In the genomic region with DNA sequence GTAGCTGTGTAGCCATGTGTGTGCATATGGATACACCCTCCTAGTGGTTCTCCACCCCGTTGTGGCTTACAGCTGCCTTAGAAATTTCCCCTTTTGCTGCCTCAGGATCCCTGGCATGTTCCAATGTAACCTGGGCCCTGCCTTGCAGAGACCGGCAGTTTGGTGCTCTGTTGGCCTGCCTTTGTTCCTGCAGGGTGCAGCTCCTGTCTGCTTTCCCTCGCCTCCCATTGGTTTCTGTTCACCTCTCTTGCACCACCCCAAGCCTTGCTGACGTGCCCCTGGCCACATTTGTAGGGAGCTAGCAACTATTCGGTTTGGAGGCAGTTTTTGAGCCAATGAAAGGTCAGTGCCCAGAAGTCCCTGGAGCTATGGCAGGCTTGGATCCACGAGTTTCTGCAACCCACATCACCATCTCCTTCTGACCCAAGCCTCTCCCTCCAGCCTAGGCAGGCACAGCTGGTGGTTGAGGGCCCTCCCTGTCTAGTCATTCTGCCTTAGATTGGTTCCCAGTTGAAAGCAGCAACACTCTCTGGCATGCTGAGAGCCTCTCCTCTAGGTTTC, we compare ENCODE assay signal across 17 cellular contexts. TPM values are rescaled to one million over a fixed set of nuclear protein-coding genes. Genes with fewer than 3 reads are reported as not detected.
DNase-seq lines count a peak whose midpoint lies in the region; ATAC-seq and TF ChIP-seq lines count a peak whose summit lies in the region.
"Had no signal": no experiment of that assay in that cellular context is flagged by ENCODE, and none has a peak within 500 bp of the region (broad histone marks: within the 10 kb centered on the region; RNA-seq: fewer than 3 reads in every experiment).

No MANE protein-coding gene starts in this region.

- peak overlapping the region; percentile 19 to 74 for H3K27ac ChIP-seq in coronary artery
- peak overlapping the region; percentile 57 for H3K27ac ChIP-seq in temporal lobe (ENCODE audit: low read depth, low read length)
- H3K27ac ChIP-seq: BLaER1, KMS-11, PC-9 had no signal

- no peak for TF ChIP-seq CTCF in coronary artery (IDR thresholded peaks at IDR 0.05)

- H3K27me3 Mint-ChIP-seq in activated CD4-positive, alpha-beta memory T cell treated with anti-CD3 and anti-CD28 coated beads, Interleukin-2, amount 10 ng/mL, durations not matched to agents 7 days and 5 days, result peaks cover 5% of the 10 kb centered on the region

- CTCF ChIA-PET in activated CD4-positive, alpha-beta memory T cell treated with anti-CD3 and anti-CD28 coated beads, Interleukin-2, amount 10 ng/mL, durations not matched to agents 7 days and 5 days (lab: Charles Lee), result interaction anchor here (0.6 to 1.9 kb wide), 6 partner anchors 12 to 506 kb away, joined by 3 to 15 read pairs (median 4); no protein-coding TSS in a partner anchor

- DNase-seq in UCSD-AML1 (lab: John Stamatoyannopoulos, UW; ENCODE audit: unreplicated experiment) (peak; percentile 21), coronary artery (ENCODE audit: low spot score) (no peak), left lobe of liver (ENCODE audit: low spot score) (no peak)
- no peak for DNase-seq in stimulated activated CD4-positive, alpha-beta T cell treated with anti-CD3 and anti-CD28 coated beads, Interleukin-4, amount 100 ng/mL, for 24 hours
- no peak for DNase-seq in activated CD4-positive, alpha-beta memory T cell treated with anti-CD3 and anti-CD28 coated beads, Interleukin-2, amount 10 ng/mL, durations not matched to agents 7 days and 5 days
- DNase-seq: GF-D8, GOT3, MG63, NCI-H1105 treated with DMSO at 0.1 percent for 48 hours, NCI-H187, NCI-H446, PC-9 had no signal

- no peak overlapping the region for H3K4me3 Mint-ChIP-seq in activated CD4-positive, alpha-beta memory T cell treated with anti-CD3 and anti-CD28 coated beads, Interleukin-2, amount 10 ng/mL, durations not matched to agents 7 days and 5 days

- POLR2A ChIA-PET in activated CD4-positive, alpha-beta memory T cell treated with anti-CD3 and anti-CD28 coated beads, Interleukin-2, amount 10 ng/mL, durations not matched to agents 7 days and 5 days (lab: Charles Lee), result no interaction called here

- H3K36me3 Mint-ChIP-seq in activated CD4-positive, alpha-beta memory T cell treated with anti-CD3 and anti-CD28 coated beads, Interleukin-2, amount 10 ng/mL, durations not matched to agents 7 days and 5 days (ENCODE audit: low read depth), result no peaks in the 10 kb centered on the region

- ATAC-seq in left lobe of liver, result peak; percentile 14
- ATAC-seq in HG03460 (IDR thresholded peaks at IDR 0.05; ENCODE audit: unreplicated experiment), result no peak
- no peak for ATAC-seq in HG03175 (IDR thresholded peaks at IDR 0.05; ENCODE audit: unreplicated experiment)

- no peak overlapping the region for H3K27ac Mint-ChIP-seq in activated CD4-positive, alpha-beta memory T cell treated with anti-CD3 and anti-CD28 coated beads, Interleukin-2, amount 10 ng/mL, durations not matched to agents 7 days and 5 days

- H3K9me3 Mint-ChIP-seq in activated CD4-positive, alpha-beta memory T cell treated with anti-CD3 and anti-CD28 coated beads, Interleukin-2, amount 10 ng/mL, durations not matched to agents 7 days and 5 days, result no peaks in the 10 kb centered on the region

- H3K4me1 Mint-ChIP-seq in activated CD4-positive, alpha-beta memory T cell treated with anti-CD3 and anti-CD28 coated beads, Interleukin-2, amount 10 ng/mL, durations not matched to agents 7 days and 5 days, result peaks cover 14% of the 10 kb centered on the region

- H3K4me3 ChIP-seq in coronary artery, result no peak overlapping the region
- H3K4me3 ChIP-seq: BLaER1, MG63, PC-9 had no signal

RNA-seq across cellular contexts. Expression of a gene that starts 54.9 kb away (rescaled TPM):
- 0.63 TPM for total RNA-seq in left lobe of liver
- under 0.01 TPM for total RNA-seq in temporal lobe
- total RNA-seq in activated CD4-positive, alpha-beta memory T cell treated with anti-CD3 and anti-CD28 coated beads, Interleukin-2, amount 10 ng/mL, durations not matched to agents 7 days and 5 days, result not detected
- total RNA-seq: PC-9 had no signal
